24 cellular contexts compared by ENCODE assay signal in the genomic region with DNA sequence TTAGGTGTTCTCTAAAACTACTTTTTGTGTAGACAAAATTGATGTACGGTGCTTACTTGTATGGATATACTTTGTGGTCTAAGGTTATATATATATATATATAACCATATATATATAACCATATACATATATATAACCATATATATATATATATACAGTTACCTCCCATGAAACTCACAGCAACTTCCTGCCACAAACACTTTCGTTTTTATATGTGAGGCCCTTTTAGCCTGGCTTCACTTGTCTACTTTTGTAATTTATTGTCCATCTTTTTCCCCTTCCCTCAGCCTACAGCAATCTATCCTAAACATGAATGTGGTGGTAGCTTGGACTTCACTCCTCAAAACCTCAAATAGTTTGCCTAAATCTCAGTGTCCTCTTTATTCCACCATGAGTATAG.
"Had no signal": no experiment of that assay in that cellular context is flagged by ENCODE, and none has a peak within 500 bp of the region (broad histone marks: within the 10 kb centered on the region; RNA-seq: fewer than 3 reads in every experiment).

No MANE protein-coding gene starts in this region.

- DNase-seq: occipital lobe; ovary; posterior cingulate gyrus; psoas muscle; right cardiac atrium; right lobe of liver; sigmoid colon; small intestine; stimulated activated CD4-positive, alpha-beta T cell treated with anti-CD3 and anti-CD28 coated beads, Interleukin-15, amount 100 ng/mL, for 24 hours; stimulated activated CD4-positive, alpha-beta T cell treated with anti-CD3 and anti-CD28 coated beads, Interleukin-2, amount 100 ng/mL, for 24 hours; stimulated activated CD4-positive, alpha-beta T cell treated with anti-CD3 and anti-CD28 coated beads, Interleukin-2, amount 100 ng/mL, for 48 hours; stimulated activated CD4-positive, alpha-beta T cell treated with anti-CD3 and anti-CD28 coated beads, Interleukin-4, amount 100 ng/mL, for 24 hours; stimulated activated naive B cell treated with anti-CD40 and anti-IgM and Interleukin-4, amounts not matched to agents 10 μg/mL and 1 μg/mL and 100 μg/mL, for 72 hours; stimulated activated naive CD4-positive, alpha-beta T cell treated with Interleukin-2 at 50 U/mL for 16 hours; stomach; thyroid gland; trophoblast cell; upper lobe of left lung had no signal

- H3K4me1 ChIP-seq: neural progenitor cell, parathyroid adenoma, psoas muscle, sigmoid colon, stomach, thyroid gland, tibial nerve, upper lobe of left lung, vagina had no signal

- H3K27me3 ChIP-seq: neural progenitor cell, ovary, right lobe of liver, sigmoid colon, stomach, thyroid gland, tibial nerve, upper lobe of left lung, vagina had no signal

- H3K4me3 ChIP-seq: neural progenitor cell, ovary, psoas muscle, right lobe of liver, sigmoid colon, stomach, thoracic aorta, thyroid gland, tibial nerve, upper lobe of left lung, vagina had no signal

- H3K79me2 ChIP-seq: parathyroid adenoma had no signal

- ATAC-seq: psoas muscle; right cardiac atrium; right lobe of liver; stimulated activated effector memory CD8-positive, alpha-beta T cell treated with anti-CD3 and anti-CD28 coated beads, Interleukin-12 subunit alpha, Interleukin-12 subunit beta, amount 100 ng/mL, for 72 hours; stimulated activated naive B cell treated with anti-CD40 and anti-IgM and Interleukin-4, amounts not matched to agents 10 μg/mL and 1 μg/mL and 100 μg/mL, for 72 hours had no signal

- H3K4me2 ChIP-seq: neural progenitor cell had no signal

- H3K9ac ChIP-seq: neural progenitor cell, parathyroid adenoma had no signal

- H3K27ac ChIP-seq: neural progenitor cell, ovary, parathyroid adenoma, psoas muscle, right lobe of liver, sigmoid colon, stomach, thoracic aorta, thyroid gland, tibial nerve, upper lobe of left lung, vagina had no signal

- H2AFZ ChIP-seq: neural progenitor cell, parathyroid adenoma had no signal

- H3K36me3 ChIP-seq: neural progenitor cell, ovary, right lobe of liver, sigmoid colon, stomach, thoracic aorta, thyroid gland, tibial nerve, upper lobe of left lung, vagina had no signal

- H3K9me3 ChIP-seq: ovary, psoas muscle, right lobe of liver, sigmoid colon, stomach, thoracic aorta, thyroid gland, upper lobe of left lung, vagina had no signal
